Comparison of ENCODE assay signal across 15 cellular contexts in genomic region chr6:105926318-105926717, GRCh38.
"Had no signal": no experiment of that assay in that cellular context is flagged by ENCODE, and none has a peak within 500 bp of the region (broad histone marks: within the 10 kb centered on the region; RNA-seq: fewer than 3 reads in every experiment).

No MANE protein-coding gene starts in this region.

- H3K27me3 Mint-ChIP-seq: effector memory CD8-positive, alpha-beta T cell had no signal

- H3K4me3 Mint-ChIP-seq: effector memory CD8-positive, alpha-beta T cell; naive thymus-derived CD8-positive, alpha-beta T cell; stimulated activated naive CD8-positive, alpha-beta T cell treated with anti-CD3 and anti-CD28 coated beads, Interleukin-15, Interleukin-2, amounts not matched to agents 100 ng/mL and 50 ng/mL, for 24 hours had no signal

- H3K27ac Mint-ChIP-seq: effector memory CD8-positive, alpha-beta T cell; naive thymus-derived CD8-positive, alpha-beta T cell; stimulated activated naive CD8-positive, alpha-beta T cell treated with anti-CD3 and anti-CD28 coated beads, Interleukin-15, Interleukin-2, amounts not matched to agents 100 ng/mL and 50 ng/mL, for 24 hours had no signal

- H3K36me3 Mint-ChIP-seq: naive thymus-derived CD8-positive, alpha-beta T cell had no signal

- H3K9me3 Mint-ChIP-seq: effector memory CD8-positive, alpha-beta T cell; naive thymus-derived CD8-positive, alpha-beta T cell; stimulated activated naive CD8-positive, alpha-beta T cell treated with anti-CD3 and anti-CD28 coated beads, Interleukin-15, Interleukin-2, amounts not matched to agents 100 ng/mL and 50 ng/mL, for 24 hours had no signal

- H3K4me1 Mint-ChIP-seq: naive thymus-derived CD8-positive, alpha-beta T cell had no signal

- ATAC-seq: effector memory CD8-positive, alpha-beta T cell; gastrocnemius medialis; heart right ventricle; left lobe of liver; mucosa of descending colon; naive thymus-derived CD8-positive, alpha-beta T cell; psoas muscle; upper lobe of right lung had no signal

- DNase-seq: cortex of kidney; effector memory CD8-positive, alpha-beta T cell; gastrocnemius medialis; heart right ventricle; islet precursor cell; mammary epithelial cell; mucosa of descending colon; naive thymus-derived CD8-positive, alpha-beta T cell; psoas muscle; sigmoid colon; stimulated activated CD4-positive, alpha-beta T cell treated with anti-CD3 and anti-CD28 coated beads, Interleukin-2, amount 100 ng/mL, for 48 hours; testis; upper lobe of right lung had no signal
